1 cellular context compared by ENCODE assay signal in the genomic region with DNA sequence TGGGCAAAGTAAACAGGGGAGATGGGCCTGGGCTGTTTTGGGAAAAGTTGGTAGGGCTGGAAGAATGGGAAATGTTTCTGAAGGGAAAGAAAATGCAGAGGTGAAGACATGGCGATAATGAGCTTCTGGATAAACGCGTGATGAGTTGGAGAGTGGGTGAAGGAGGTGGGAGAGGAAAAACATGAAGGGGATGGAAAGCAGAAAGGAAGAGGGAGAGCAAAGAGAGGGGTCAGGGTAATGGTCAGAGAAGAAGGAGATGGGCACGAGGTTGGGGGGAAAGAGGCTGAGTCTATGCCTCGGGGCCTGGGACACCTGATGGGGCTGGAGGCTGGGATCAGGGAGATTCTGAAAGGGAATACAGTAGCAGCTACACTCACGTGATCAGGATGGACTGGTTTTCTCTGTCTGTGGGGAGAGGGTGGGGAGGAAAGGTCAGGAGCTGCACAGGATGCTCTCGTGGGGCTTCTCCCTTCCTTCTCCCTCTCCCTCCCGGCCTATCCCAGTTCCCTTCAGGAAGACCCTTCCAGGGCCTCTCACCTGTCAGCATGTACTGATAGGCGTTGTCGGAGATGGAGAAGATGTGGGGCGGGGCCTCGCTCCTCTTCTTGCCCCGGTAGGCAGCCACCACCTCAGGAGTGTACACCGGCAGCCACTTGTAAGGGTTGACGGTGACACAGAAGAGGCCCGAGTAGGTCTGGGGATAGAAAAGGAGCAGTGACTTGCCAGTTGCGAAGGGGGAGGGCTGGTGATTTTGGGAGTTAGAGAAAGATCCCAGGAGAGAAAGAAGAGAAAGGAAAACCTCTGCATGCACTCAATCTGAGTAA.
TF ChIP-seq lines count a peak whose summit lies in the region.

No MANE protein-coding gene starts in this region.

TF ChIP-seq in GM12878, 131 proteins besides CTCF, POLR2A, EP300 and RAD21:
- TF ChIP-seq RB1 (IDR thresholded peaks at IDR 0.05; ENCODE audit: borderline replicate concordance): no peak
- TF ChIP-seq FOXK2 (IDR thresholded peaks at IDR 0.05): 0 out of 2 replicates have a peak, but pooled peaks have one; percentile 12
